1 cellular context compared by ENCODE assay signal in genomic region chr6:44072452-44072958, GRCh38.
A peak's percentile ranks its signal among the peaks of the same experiment; 100 is the strongest.
TF ChIP-seq lines count a peak whose summit lies in the region.

No MANE protein-coding gene starts in this region.

TF ChIP-seq in GM12878, 131 proteins besides CTCF, POLR2A, EP300 and RAD21 (continued from another document):
- TF ChIP-seq, protein P1, sequence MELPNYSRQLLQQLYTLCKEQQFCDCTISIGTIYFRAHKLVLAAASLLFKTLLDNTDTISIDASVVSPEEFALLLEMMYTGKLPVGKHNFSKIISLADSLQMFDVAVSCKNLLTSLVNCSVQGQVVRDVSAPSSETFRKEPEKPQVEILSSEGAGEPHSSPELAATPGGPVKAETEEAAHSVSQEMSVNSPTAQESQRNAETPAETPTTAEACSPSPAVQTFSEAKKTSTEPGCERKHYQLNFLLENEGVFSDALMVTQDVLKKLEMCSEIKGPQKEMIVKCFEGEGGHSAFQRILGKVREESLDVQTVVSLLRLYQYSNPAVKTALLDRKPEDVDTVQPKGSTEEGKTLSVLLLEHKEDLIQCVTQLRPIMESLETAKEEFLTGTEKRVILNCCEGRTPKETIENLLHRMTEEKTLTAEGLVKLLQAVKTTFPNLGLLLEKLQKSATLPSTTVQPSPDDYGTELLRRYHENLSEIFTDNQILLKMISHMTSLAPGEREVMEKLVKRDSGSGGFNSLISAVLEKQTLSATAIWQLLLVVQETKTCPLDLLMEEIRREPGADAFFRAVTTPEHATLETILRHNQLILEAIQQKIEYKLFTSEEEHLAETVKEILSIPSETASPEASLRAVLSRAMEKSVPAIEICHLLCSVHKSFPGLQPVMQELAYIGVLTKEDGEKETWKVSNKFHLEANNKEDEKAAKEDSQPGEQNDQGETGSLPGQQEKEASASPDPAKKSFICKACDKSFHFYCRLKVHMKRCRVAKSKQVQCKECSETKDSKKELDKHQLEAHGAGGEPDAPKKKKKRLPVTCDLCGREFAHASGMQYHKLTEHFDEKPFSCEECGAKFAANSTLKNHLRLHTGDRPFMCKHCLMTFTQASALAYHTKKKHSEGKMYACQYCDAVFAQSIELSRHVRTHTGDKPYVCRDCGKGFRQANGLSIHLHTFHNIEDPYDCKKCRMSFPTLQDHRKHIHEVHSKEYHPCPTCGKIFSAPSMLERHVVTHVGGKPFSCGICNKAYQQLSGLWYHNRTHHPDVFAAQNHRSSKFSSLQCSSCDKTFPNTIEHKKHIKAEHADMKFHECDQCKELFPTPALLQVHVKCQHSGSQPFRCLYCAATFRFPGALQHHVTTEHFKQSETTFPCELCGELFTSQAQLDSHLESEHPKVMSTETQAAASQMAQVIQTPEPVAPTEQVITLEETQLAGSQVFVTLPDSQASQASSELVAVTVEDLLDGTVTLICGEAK (IDR thresholded peaks at IDR 0.05; ENCODE audit: borderline replicate concordance): no peak
- TF ChIP-seq LARP7 (IDR thresholded peaks at IDR 0.05): 0 out of 2 replicates have a peak, but pooled peaks have one; percentile 1
- TF ChIP-seq ZZZ3 (IDR thresholded peaks at IDR 0.05; ENCODE audit: control insufficient read depth, insufficient read length, low read depth): no peak
- TF ChIP-seq NR2C2 (IDR thresholded peaks at IDR 0.05; ENCODE audit: borderline replicate concordance, control insufficient read depth, insufficient read length, low read depth): no peak
- TF ChIP-seq IKZF1 (conservative IDR thresholded peaks at IDR 0.05): 0 out of 2 replicates have a peak, but pooled peaks have one; percentile 82
- no peak for TF ChIP-seq YY1 (IDR thresholded peaks at IDR 0.05; ENCODE audit: low read depth, low read length)
- TF ChIP-seq, protein P2, sequence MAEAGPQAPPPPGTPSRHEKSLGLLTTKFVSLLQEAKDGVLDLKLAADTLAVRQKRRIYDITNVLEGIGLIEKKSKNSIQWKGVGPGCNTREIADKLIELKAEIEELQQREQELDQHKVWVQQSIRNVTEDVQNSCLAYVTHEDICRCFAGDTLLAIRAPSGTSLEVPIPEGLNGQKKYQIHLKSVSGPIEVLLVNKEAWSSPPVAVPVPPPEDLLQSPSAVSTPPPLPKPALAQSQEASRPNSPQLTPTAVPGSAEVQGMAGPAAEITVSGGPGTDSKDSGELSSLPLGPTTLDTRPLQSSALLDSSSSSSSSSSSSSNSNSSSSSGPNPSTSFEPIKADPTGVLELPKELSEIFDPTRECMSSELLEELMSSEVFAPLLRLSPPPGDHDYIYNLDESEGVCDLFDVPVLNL (IDR thresholded peaks at IDR 0.05; ENCODE audit: low read depth, low read length): no peak
- TF ChIP-seq ZBED1 (IDR thresholded peaks at IDR 0.05; ENCODE audit: borderline replicate concordance): no peak
- TF ChIP-seq TCF3 (IDR thresholded peaks at IDR 0.05; ENCODE audit: borderline replicate concordance, insufficient read depth, low read depth, low read length): no peak
- no peak for TF ChIP-seq HCFC1 (IDR thresholded peaks at IDR 0.05; ENCODE audit: low read length)
- TF ChIP-seq IKZF2 (IDR thresholded peaks at IDR 0.05): peak; percentile 50 to 75; a peak in 3 of 4 replicates
- TF ChIP-seq MAX (IDR thresholded peaks at IDR 0.05; ENCODE audit: low read depth, low read length): no peak
- TF ChIP-seq SREBF2 (IDR thresholded peaks at IDR 0.05; ENCODE audit: low read length): no peak
- no peak for TF ChIP-seq ZBTB33 (IDR thresholded peaks at IDR 0.05)
- no peak for TF ChIP-seq CHD4 (IDR thresholded peaks at IDR 0.05)
- TF ChIP-seq MEF2A (IDR thresholded peaks at IDR 0.05; ENCODE audit: insufficient read depth, low read depth, low read length): no peak
